Comparison of ENCODE assay signal across 8 cellular contexts in genomic region chr2:241218131-241219029, GRCh38. TPM values are rescaled to one million over a fixed set of nuclear protein-coding genes. Genes with fewer than 3 reads are reported as not detected.
DNase-seq lines count a peak whose midpoint lies in the region; ATAC-seq, FAIRE-seq and TF ChIP-seq lines count a peak whose summit lies in the region.

No MANE protein-coding gene starts in this region.

- peak; percentile 5 for DNase-seq in DMS153 treated with DMSO at 0.1 percent for 48 hours (lab: John Stamatoyannopoulos, UW; ENCODE audit: unreplicated experiment)
- DNase-seq in T-helper 17 cell, result peak; percentile 23 to 35 (median 31)
- peak; percentile 23 for DNase-seq in bronchial epithelial cell (ENCODE audit: low read depth)
- DNase-seq in islet precursor cell, result peak; percentile 77
- peak; percentile 35 to 49 for DNase-seq in stimulated activated CD4-positive, alpha-beta T cell treated with anti-CD3 and anti-CD28 coated beads, Interleukin-2, amount 100 ng/mL, for 24 hours
- no peak for DNase-seq in midbrain (lab: John Stamatoyannopoulos, UW)

- no peak for FAIRE-seq in bronchial epithelial cell (lab: Jason Lieb, UNC)

- TF ChIP-seq CTCF in bronchial epithelial cell (IDR thresholded peaks at IDR 0.05; ENCODE audit: insufficient read depth, low read length, severe bottlenecking), result peak; percentile 28

- H3K36me3 ChIP-seq in HUES48 (ENCODE audit: control insufficient read depth, insufficient read depth, low read length) (0 out of 2 replicates have a peak, but pooled peaks cover 4% of the 10 kb centered on the region), bronchial epithelial cell (ENCODE audit: control insufficient read depth, insufficient read depth, low read length) (no peaks in the 10 kb centered on the region)

- H3K27me3 ChIP-seq in HUES48 (ENCODE audit: control insufficient read depth, insufficient read depth, low read length) (no peaks in the 10 kb centered on the region), bronchial epithelial cell (ENCODE audit: control insufficient read depth, insufficient read depth, low read length) (peaks cover 2% of the 10 kb centered on the region)

- peaks cover 13% of the 10 kb centered on the region for H3K4me1 ChIP-seq in HUES48 (ENCODE audit: control insufficient read depth, insufficient read depth, low read length)

- H3K36me3 Mint-ChIP-seq in T-helper 17 cell (ENCODE audit: low read depth), result no peaks in the 10 kb centered on the region

- H3K4me3 Mint-ChIP-seq in T-helper 17 cell, result peak overlapping the region; percentile 93

- peak; percentile 50 for ATAC-seq in T-helper 17 cell
- no peak for ATAC-seq in HG02970 (IDR thresholded peaks at IDR 0.05; ENCODE audit: low FRiP score, unreplicated experiment)

- H3K9me3 ChIP-seq in HUES48 (ENCODE audit: control insufficient read depth, insufficient read depth, low read length) (no peaks in the 10 kb centered on the region), T-helper 17 cell (ENCODE audit: control insufficient read depth, low read length, poor library complexity, severe bottlenecking) (no peaks in the 10 kb centered on the region)

- H3K27ac ChIP-seq in HUES48 (ENCODE audit: low read depth, low read length), result peak overlapping the region; percentile 71

- H3K4me3 ChIP-seq in HUES48 (ENCODE audit: low read depth, low read length) (peak overlapping the region; percentile 76), bronchial epithelial cell (ENCODE audit: low read depth, low read length) (peak overlapping the region; percentile 49)

- H3K27ac Mint-ChIP-seq in T-helper 17 cell, result peak overlapping the region; percentile 90

- H3K4me1 Mint-ChIP-seq in T-helper 17 cell, result peaks cover 14% of the 10 kb centered on the region

- 0 out of 2 replicates have a peak overlapping the region, but pooled peaks have one; percentile 1 for H3K9ac ChIP-seq in HUES48 (ENCODE audit: low read depth, low read length)

- no peaks in the 10 kb centered on the region for H3K27me3 Mint-ChIP-seq in T-helper 17 cell

RNA-seq across cellular contexts. Expression of gene ANO7, which starts 29.9 kb away (rescaled TPM):
- total RNA-seq in T-helper 17 cell (under 1 TPM; 0.16 to 0.20 TPM), bronchial epithelial cell (under 0.01 and 0.13 TPM in 2 replicates)
